Comparison of ENCODE assay signal across 20 cellular contexts in genomic region chr2:43443317-43443716, GRCh38.
DNase-seq lines count a peak whose midpoint lies in the region; ATAC-seq, FAIRE-seq and TF ChIP-seq lines count a peak whose summit lies in the region.
"Had no signal": no experiment of that assay in that cellular context is flagged by ENCODE, and none has a peak within 500 bp of the region (broad histone marks: within the 10 kb centered on the region; RNA-seq: fewer than 3 reads in every experiment).

No MANE protein-coding gene starts in this region.

- DNase-seq in ELF-1 (ENCODE audit: low read depth, low spot score) (peak; percentile 18), WTC11 (ENCODE audit: low spot score) (no peak), GM03348 (ENCODE audit: low spot score) (no peak), putamen (ENCODE audit: low spot score) (no peak), HTR-8/SVneo (ENCODE audit: insufficient read length, low spot score) (no peak)
- DNase-seq in activated CD4-positive, alpha-beta T cell treated with anti-CD3 and anti-CD28 coated beads for 4 hours: no peak
- DNase-seq: C1 segment of cervical spinal cord; CD8-positive, alpha-beta memory T cell; GDM1; IMR-90; MV-4-11; NCI-H1105 treated with DMSO at 0.1 percent for 48 hours; NCI-H2029 treated with DMSO at 0.1 percent for 48 hours; NCI-H345; NCI-H524 treated with DMSO at 0.1 percent for 48 hours; NCI-H82; Right ventricle myocardium superior had no signal

- no peak overlapping the region for H3K4me3 Mint-ChIP-seq in WTC11
- no peak overlapping the region for H3K4me3 Mint-ChIP-seq in nephron
- H3K4me3 Mint-ChIP-seq: CD8-positive, alpha-beta memory T cell had no signal

- ATAC-seq in WTC11: no peak

- no peak for FAIRE-seq in HTR-8/SVneo (lab: Jason Lieb, UNC)
- FAIRE-seq: H1, RCC 7860 had no signal

- CTCF ChIA-PET in WTC11 (lab: Charles Lee): no interaction called here

- H3K36me3 Mint-ChIP-seq in WTC11: no peaks in the 10 kb centered on the region
- peaks cover 5% of the 10 kb centered on the region for H3K36me3 Mint-ChIP-seq in nephron (ENCODE audit: low read depth)

- H3K27ac Mint-ChIP-seq in WTC11: peak overlapping the region; percentile 19; the same call in 1 of the 2 replicates
- H3K27ac Mint-ChIP-seq in nephron: peak overlapping the region; percentile 85 to 89 (median 85)

- H3K27me3 Mint-ChIP-seq in WTC11 (ENCODE audit: low read depth) (no peaks in the 10 kb centered on the region), nephron (ENCODE audit: low read depth) (no peaks in the 10 kb centered on the region)
- H3K27me3 Mint-ChIP-seq: CD8-positive, alpha-beta memory T cell had no signal

- H3K4me1 Mint-ChIP-seq in WTC11 (peaks cover 44% of the 10 kb centered on the region), nephron (peaks cover 38% of the 10 kb centered on the region)

- no peak for TF ChIP-seq CTCF in WTC11 (IDR thresholded peaks at IDR 0.05)
- no peak for TF ChIP-seq CTCF in nephron (IDR thresholded peaks at IDR 0.05; ENCODE audit: unreplicated experiment in 3 of 3)

- H3K9me3 Mint-ChIP-seq in WTC11: no peaks in the 10 kb centered on the region
- H3K9me3 Mint-ChIP-seq in nephron: no peaks in the 10 kb centered on the region
- H3K9me3 Mint-ChIP-seq: CD8-positive, alpha-beta memory T cell had no signal

- POLR2A ChIA-PET in WTC11 (lab: Charles Lee): interaction anchor here (0.7 kb wide), 1 partner anchor 322 kb away, joined by 3 read pairs; no protein-coding TSS in a partner anchor

TF ChIP-seq in WTC11, 78 proteins besides CTCF, POLR2A, EP300 and RAD21:
- TF ChIP-seq EMX1 (CRISPR knock-in tag; IDR thresholded peaks at IDR 0.05) (no peak), ATF1 (CRISPR knock-in tag; IDR thresholded peaks at IDR 0.05) (no peak), ZMAT4 (CRISPR knock-in tag; IDR thresholded peaks at IDR 0.05) (no peak), TCF7 (CRISPR knock-in tag; IDR thresholded peaks at IDR 0.05; ENCODE audit: low read depth) (no peak), TP53 (CRISPR knock-in tag; IDR thresholded peaks at IDR 0.05) (no peak), TEAD1 (CRISPR knock-in tag; IDR thresholded peaks at IDR 0.05) (no peak), NFYB (CRISPR knock-in tag; conservative IDR thresholded peaks at IDR 0.05; ENCODE audit: low read depth) (no peak), ZSCAN18 (CRISPR knock-in tag; IDR thresholded peaks at IDR 0.05) (no peak), GTF2I (CRISPR knock-in tag; conservative IDR thresholded peaks at IDR 0.05) (no peak)
